In genomic region chr6:53685773-53686172, GRCh38 we compare ENCODE assay signal across 1 cellular context. TPM values are rescaled to one million over a fixed set of nuclear protein-coding genes. Genes with fewer than 3 reads are reported as not detected.
"Had no signal": no experiment of that assay in that cellular context is flagged by ENCODE, and none has a peak within 500 bp of the region (broad histone marks: within the 10 kb centered on the region; RNA-seq: fewer than 3 reads in every experiment).

No MANE protein-coding gene starts in this region.

RNA-seq across cellular contexts. Expression of gene KLHL31, which starts 20.2 kb away (rescaled TPM):
- polyA plus RNA-seq: immature natural killer cell had no signal
